Comparison of ENCODE assay signal across 1 cellular context in genomic region chr19:38375098-38375493, GRCh38.
TF ChIP-seq lines count a peak whose summit lies in the region.

No MANE protein-coding gene starts in this region.

TF ChIP-seq in endothelial cell of umbilical vein, 7 proteins besides CTCF, POLR2A, EP300 and RAD21:
- no peak for TF ChIP-seq GATA2 (IDR thresholded peaks at IDR 0.05; ENCODE audit: insufficient read depth, insufficient read length, low read depth, low read length)
- no peak for TF ChIP-seq EZH2 (IDR thresholded peaks at IDR 0.05; ENCODE audit: borderline replicate concordance, low read depth, low read length, severe bottlenecking)
- no peak for TF ChIP-seq POLR2AphosphoS5 (IDR thresholded peaks at IDR 0.05; ENCODE audit: insufficient read depth, low read depth, low read length)
- no peak for TF ChIP-seq MYC (IDR thresholded peaks at IDR 0.05; ENCODE audit: low read depth, low read length)
- TF ChIP-seq FOS (IDR thresholded peaks at IDR 0.05; ENCODE audit: borderline replicate concordance, insufficient read depth, low read length), result no peak
- TF ChIP-seq MAX (IDR thresholded peaks at IDR 0.05; ENCODE audit: insufficient read depth, insufficient read length), result no peak
- no peak for TF ChIP-seq JUN (IDR thresholded peaks at IDR 0.05; ENCODE audit: borderline replicate concordance, insufficient read depth, insufficient read length, low read depth)
